ENCODE assay signal across 1 cellular context in the genomic region with DNA sequence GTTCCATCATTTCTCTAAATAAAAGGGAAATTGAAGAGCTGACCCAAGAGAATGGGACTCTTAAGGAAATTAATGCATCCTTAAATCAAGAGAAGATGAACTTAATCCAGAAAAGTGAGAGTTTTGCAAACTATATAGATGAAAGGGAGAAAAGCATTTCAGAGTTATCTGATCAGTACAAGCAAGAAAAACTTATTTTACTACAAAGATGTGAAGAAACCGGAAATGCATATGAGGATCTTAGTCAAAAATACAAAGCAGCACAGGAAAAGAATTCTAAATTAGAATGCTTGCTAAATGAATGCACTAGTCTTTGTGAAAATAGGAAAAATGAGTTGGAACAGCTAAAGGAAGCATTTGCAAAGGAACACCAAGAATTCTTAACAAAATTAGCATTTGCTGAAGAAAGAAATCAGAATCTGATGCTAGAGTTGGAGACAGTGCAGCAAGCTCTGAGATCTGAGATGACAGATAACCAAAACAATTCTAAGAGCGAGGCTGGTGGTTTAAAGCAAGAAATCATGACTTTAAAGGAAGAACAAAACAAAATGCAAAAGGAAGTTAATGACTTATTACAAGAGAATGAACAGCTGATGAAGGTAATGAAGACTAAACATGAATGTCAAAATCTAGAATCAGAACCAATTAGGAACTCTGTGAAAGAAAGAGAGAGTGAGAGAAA.
TF ChIP-seq lines count a peak whose summit lies in the region.

No MANE protein-coding gene starts in this region.

TF ChIP-seq in endothelial cell of umbilical vein, 7 proteins besides CTCF, POLR2A, EP300 and RAD21:
- TF ChIP-seq GATA2 (IDR thresholded peaks at IDR 0.05; ENCODE audit: insufficient read depth, insufficient read length, low read depth, low read length) (no peak), JUN (IDR thresholded peaks at IDR 0.05; ENCODE audit: borderline replicate concordance, insufficient read depth, insufficient read length, low read depth) (no peak), POLR2AphosphoS5 (IDR thresholded peaks at IDR 0.05; ENCODE audit: insufficient read depth, low read depth, low read length) (no peak), EZH2 (IDR thresholded peaks at IDR 0.05; ENCODE audit: borderline replicate concordance, low read depth, low read length, severe bottlenecking) (no peak), FOS (IDR thresholded peaks at IDR 0.05; ENCODE audit: borderline replicate concordance, insufficient read depth, low read length) (no peak), MYC (IDR thresholded peaks at IDR 0.05; ENCODE audit: low read depth, low read length) (no peak)
- TF ChIP-seq, protein P1, sequence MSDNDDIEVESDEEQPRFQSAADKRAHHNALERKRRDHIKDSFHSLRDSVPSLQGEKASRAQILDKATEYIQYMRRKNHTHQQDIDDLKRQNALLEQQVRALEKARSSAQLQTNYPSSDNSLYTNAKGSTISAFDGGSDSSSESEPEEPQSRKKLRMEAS (IDR thresholded peaks at IDR 0.05; ENCODE audit: insufficient read depth, insufficient read length), result no peak
TF ChIP-seq in endothelial cell of umbilical vein: peak in this region for 0.
